1 cellular context compared by ENCODE assay signal in genomic region chr19:39318690-39319089, GRCh38.
TF ChIP-seq lines count a peak whose summit lies in the region.

No MANE protein-coding gene starts in this region.

TF ChIP-seq in A549, 52 proteins besides CTCF, POLR2A, EP300 and RAD21 (continued from another document):
- no peak for TF ChIP-seq MYC (IDR thresholded peaks at IDR 0.05; ENCODE audit: borderline replicate concordance, low read length)
- TF ChIP-seq BHLHE40 (IDR thresholded peaks at IDR 0.05; ENCODE audit: low read depth, low read length): no peak
TF ChIP-seq in A549: peak in this region for 0.
